ENCODE assay signal across 19 cellular contexts in the genomic region with DNA sequence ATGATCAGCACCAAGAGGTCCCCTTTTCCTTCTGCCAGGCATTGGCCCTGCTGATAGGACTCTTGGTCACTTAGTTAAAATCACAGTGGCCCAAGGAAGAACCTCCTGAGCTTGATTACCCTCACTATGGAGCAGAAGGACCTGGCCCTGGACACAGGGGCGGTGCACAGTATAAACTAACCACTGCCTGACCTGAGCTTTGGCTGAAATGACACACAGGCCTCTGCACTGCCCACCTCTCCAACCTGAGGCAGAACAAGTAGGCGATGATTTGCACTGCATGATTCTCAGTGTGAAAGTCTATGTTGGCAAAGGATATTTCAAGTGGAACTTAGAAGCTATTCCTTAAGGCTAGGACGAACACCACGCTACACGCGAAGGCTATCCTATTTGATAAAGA. TPM values are rescaled to one million over a fixed set of nuclear protein-coding genes. Genes with fewer than 3 reads are reported as not detected.
DNase-seq lines count a peak whose midpoint lies in the region; ATAC-seq, FAIRE-seq and TF ChIP-seq lines count a peak whose summit lies in the region.
"Had no signal": no experiment of that assay in that cellular context is flagged by ENCODE, and none has a peak within 500 bp of the region (broad histone marks: within the 10 kb centered on the region; RNA-seq: fewer than 3 reads in every experiment).

No MANE protein-coding gene starts in this region.

- POLR2A ChIA-PET in AG04450 (lab: Yijun Ruan, JAX) (interaction anchor here (1.3 kb wide), 1 partner anchor 14 kb away, joined by 3 read pairs; no protein-coding TSS in a partner anchor), WTC11 (lab: Charles Lee) (no interaction called here)

- H3K9me3 ChIP-seq in AG04450 (ENCODE audit: control insufficient read depth, insufficient read depth, low read length): no peaks in the 10 kb centered on the region
- H3K9me3 ChIP-seq: MG63 had no signal

- CTCF ChIA-PET in AG04450 (lab: Charles Lee): interaction anchor here (1.0 to 2.7 kb wide), 3 partner anchors 11 to 62 kb away, joined by 3 to 26 read pairs (median 4); no protein-coding TSS in a partner anchor
- CTCF ChIA-PET in WTC11 (lab: Charles Lee): interaction anchor here (2.1 kb wide), 1 partner anchor 12 kb away, joined by 10 read pairs; no protein-coding TSS in a partner anchor

- ATAC-seq in stimulated activated naive CD8-positive, alpha-beta T cell treated with anti-CD3 and anti-CD28 coated beads, Interleukin-15, Interleukin-2, amounts not matched to agents 100 U/mL and 50 U/mL, for 24 hours: no peak
- ATAC-seq in GM21786 (IDR thresholded peaks at IDR 0.05; ENCODE audit: unreplicated experiment) (no peak), GM21723 (IDR thresholded peaks at IDR 0.05; ENCODE audit: unreplicated experiment) (no peak), WTC11 (no peak)
- ATAC-seq: HCT116, HepG2, Right ventricle myocardium inferior had no signal

- H3K27ac Mint-ChIP-seq in progenitor cell of endocrine pancreas: peak overlapping the region; percentile 41
- H3K27ac Mint-ChIP-seq in WTC11: no peak overlapping the region

- no peak for DNase-seq in AG04450 (ENCODE audit: low read depth, low spot score)
- peak; percentile 9 for DNase-seq in D721Med (ENCODE audit: insufficient read length, low spot score)
- no peak for DNase-seq in brain microvascular endothelial cell
- no peak for DNase-seq in progenitor cell of endocrine pancreas (ENCODE audit: low spot score, unreplicated experiment)
- no peak for DNase-seq in stimulated activated naive CD8-positive, alpha-beta T cell treated with anti-CD3 and anti-CD28 coated beads, Interleukin-15, Interleukin-2, amounts not matched to agents 100 U/mL and 50 U/mL, for 24 hours
- DNase-seq in WTC11 (ENCODE audit: low spot score): no peak
- DNase-seq: C1 segment of cervical spinal cord, COR-L47, Karpas-422, MG63, NCI-H1105, NCI-H1694, NCI-H524 had no signal

- FAIRE-seq in D721Med (lab: Jason Lieb, UNC): no peak
- FAIRE-seq: HepG2 had no signal

- H3K36me3 ChIP-seq in brain microvascular endothelial cell (replicated peaks): peaks cover 94% of the 10 kb centered on the region

- TF ChIP-seq CTCF in AG04450 (IDR thresholded peaks at IDR 0.05; ENCODE audit: low read depth, low read length): no peak
- no peak for TF ChIP-seq CTCF in D721Med (IDR thresholded peaks at IDR 0.05; ENCODE audit: insufficient read depth, missing control alignments)
- TF ChIP-seq CTCF in brain microvascular endothelial cell (IDR thresholded peaks at IDR 0.05; ENCODE audit: low read depth, low read length, missing control alignments): no peak
- TF ChIP-seq CTCF in progenitor cell of endocrine pancreas (IDR thresholded peaks at IDR 0.05; ENCODE audit: unreplicated experiment): no peak
- TF ChIP-seq CTCF in WTC11 (IDR thresholded peaks at IDR 0.05): no peak

- H3K4me3 ChIP-seq in AG04450 (ENCODE audit: low read depth, low read length) (no peak overlapping the region), brain microvascular endothelial cell (ENCODE audit: low read depth, low read length) (no peak overlapping the region)
- H3K4me3 ChIP-seq: MG63, SK-N-MC had no signal

- no peak overlapping the region for H3K4me3 Mint-ChIP-seq in progenitor cell of endocrine pancreas (ENCODE audit: low read depth)
- H3K4me3 Mint-ChIP-seq in WTC11: no peak overlapping the region

- H3K9me3 Mint-ChIP-seq in progenitor cell of endocrine pancreas (ENCODE audit: low read depth) (no peaks in the 10 kb centered on the region), WTC11 (no peaks in the 10 kb centered on the region)

- H3K27ac ChIP-seq in AG04450 (ENCODE audit: low read depth, low read length) (peak overlapping the region; percentile 52), brain microvascular endothelial cell (peak overlapping the region; percentile 4)
- H3K27ac ChIP-seq: SK-N-MC had no signal

- in situ Hi-C loops in brain microvascular endothelial cell (cut with HindIII; ENCODE audit: low pct_ligation_motif_present, low sequenced_read_pairs): no loop called here

- no peaks in the 10 kb centered on the region for H3K27me3 ChIP-seq in AG04450 (ENCODE audit: control insufficient read depth, insufficient read depth, low read length)
- no peaks in the 10 kb centered on the region for H3K27me3 ChIP-seq in brain microvascular endothelial cell (replicated peaks)
- H3K27me3 ChIP-seq: MG63 had no signal

- H3K36me3 Mint-ChIP-seq in progenitor cell of endocrine pancreas (ENCODE audit: insufficient read depth): peaks cover 7% of the 10 kb centered on the region
- no peaks in the 10 kb centered on the region for H3K36me3 Mint-ChIP-seq in WTC11

- H3K4me1 Mint-ChIP-seq in progenitor cell of endocrine pancreas (ENCODE audit: low read depth) (peaks cover 32% of the 10 kb centered on the region), WTC11 (peaks cover 9% of the 10 kb centered on the region)

- H3K27me3 Mint-ChIP-seq in progenitor cell of endocrine pancreas (peaks cover 39% of the 10 kb centered on the region), WTC11 (ENCODE audit: low read depth) (no peaks in the 10 kb centered on the region)

TF ChIP-seq in WTC11, 78 proteins besides CTCF, POLR2A, EP300 and RAD21:
- TF ChIP-seq, protein P1, sequence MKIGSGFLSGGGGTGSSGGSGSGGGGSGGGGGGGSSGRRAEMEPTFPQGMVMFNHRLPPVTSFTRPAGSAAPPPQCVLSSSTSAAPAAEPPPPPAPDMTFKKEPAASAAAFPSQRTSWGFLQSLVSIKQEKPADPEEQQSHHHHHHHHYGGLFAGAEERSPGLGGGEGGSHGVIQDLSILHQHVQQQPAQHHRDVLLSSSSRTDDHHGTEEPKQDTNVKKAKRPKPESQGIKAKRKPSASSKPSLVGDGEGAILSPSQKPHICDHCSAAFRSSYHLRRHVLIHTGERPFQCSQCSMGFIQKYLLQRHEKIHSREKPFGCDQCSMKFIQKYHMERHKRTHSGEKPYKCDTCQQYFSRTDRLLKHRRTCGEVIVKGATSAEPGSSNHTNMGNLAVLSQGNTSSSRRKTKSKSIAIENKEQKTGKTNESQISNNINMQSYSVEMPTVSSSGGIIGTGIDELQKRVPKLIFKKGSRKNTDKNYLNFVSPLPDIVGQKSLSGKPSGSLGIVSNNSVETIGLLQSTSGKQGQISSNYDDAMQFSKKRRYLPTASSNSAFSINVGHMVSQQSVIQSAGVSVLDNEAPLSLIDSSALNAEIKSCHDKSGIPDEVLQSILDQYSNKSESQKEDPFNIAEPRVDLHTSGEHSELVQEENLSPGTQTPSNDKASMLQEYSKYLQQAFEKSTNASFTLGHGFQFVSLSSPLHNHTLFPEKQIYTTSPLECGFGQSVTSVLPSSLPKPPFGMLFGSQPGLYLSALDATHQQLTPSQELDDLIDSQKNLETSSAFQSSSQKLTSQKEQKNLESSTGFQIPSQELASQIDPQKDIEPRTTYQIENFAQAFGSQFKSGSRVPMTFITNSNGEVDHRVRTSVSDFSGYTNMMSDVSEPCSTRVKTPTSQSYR (CRISPR knock-in tag; IDR thresholded peaks at IDR 0.05): no peak
- TF ChIP-seq ZNF138 (CRISPR knock-in tag; conservative IDR thresholded peaks at IDR 0.05) (no peak), ZNF219 (CRISPR knock-in tag; IDR thresholded peaks at IDR 0.05; ENCODE audit: borderline replicate concordance) (no peak), NR1H2 (CRISPR knock-in tag; IDR thresholded peaks at IDR 0.05) (no peak), GTF2I (CRISPR knock-in tag; conservative IDR thresholded peaks at IDR 0.05) (no peak)
- TF ChIP-seq, protein P2, sequence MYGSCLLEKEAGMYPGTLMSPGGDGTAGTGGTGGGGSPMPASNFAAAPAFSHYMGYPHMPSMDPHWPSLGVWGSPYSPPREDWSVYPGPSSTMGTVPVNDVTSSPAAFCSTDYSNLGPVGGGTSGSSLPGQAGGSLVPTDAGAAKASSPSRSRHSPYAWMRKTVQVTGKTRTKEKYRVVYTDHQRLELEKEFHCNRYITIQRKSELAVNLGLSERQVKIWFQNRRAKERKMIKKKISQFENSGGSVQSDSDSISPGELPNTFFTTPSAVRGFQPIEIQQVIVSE (CRISPR knock-in tag; IDR thresholded peaks at IDR 0.05; ENCODE audit: borderline replicate concordance): no peak
- TF ChIP-seq, protein P3, sequence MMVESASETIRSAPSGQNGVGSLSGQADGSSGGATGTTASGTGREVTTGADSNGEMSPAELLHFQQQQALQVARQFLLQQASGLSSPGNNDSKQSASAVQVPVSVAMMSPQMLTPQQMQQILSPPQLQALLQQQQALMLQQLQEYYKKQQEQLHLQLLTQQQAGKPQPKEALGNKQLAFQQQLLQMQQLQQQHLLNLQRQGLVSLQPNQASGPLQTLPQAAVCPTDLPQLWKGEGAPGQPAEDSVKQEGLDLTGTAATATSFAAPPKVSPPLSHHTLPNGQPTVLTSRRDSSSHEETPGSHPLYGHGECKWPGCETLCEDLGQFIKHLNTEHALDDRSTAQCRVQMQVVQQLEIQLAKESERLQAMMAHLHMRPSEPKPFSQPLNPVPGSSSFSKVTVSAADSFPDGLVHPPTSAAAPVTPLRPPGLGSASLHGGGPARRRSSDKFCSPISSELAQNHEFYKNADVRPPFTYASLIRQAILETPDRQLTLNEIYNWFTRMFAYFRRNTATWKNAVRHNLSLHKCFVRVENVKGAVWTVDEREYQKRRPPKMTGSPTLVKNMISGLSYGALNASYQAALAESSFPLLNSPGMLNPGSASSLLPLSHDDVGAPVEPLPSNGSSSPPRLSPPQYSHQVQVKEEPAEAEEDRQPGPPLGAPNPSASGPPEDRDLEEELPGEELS (CRISPR knock-in tag; IDR thresholded peaks at IDR 0.05): no peak

RNA-seq across cellular contexts. Expression of a gene that starts 48.5 kb away (rescaled TPM):
- polyA plus RNA-seq in AG04450 (2011; rRNA removed): 417 and 433 TPM in 2 replicates
- polyA minus RNA-seq in AG04450 (2011; rRNA and poly(A)+ RNA removed): 355 and 396 TPM in 2 replicates
- total RNA-seq in progenitor cell of endocrine pancreas (20.3 and 33.8 TPM in 2 replicates), WTC11 (2021) (21.3 to 24.6 TPM (median 24.2 TPM) in 3 replicates)
